In the genomic region with DNA sequence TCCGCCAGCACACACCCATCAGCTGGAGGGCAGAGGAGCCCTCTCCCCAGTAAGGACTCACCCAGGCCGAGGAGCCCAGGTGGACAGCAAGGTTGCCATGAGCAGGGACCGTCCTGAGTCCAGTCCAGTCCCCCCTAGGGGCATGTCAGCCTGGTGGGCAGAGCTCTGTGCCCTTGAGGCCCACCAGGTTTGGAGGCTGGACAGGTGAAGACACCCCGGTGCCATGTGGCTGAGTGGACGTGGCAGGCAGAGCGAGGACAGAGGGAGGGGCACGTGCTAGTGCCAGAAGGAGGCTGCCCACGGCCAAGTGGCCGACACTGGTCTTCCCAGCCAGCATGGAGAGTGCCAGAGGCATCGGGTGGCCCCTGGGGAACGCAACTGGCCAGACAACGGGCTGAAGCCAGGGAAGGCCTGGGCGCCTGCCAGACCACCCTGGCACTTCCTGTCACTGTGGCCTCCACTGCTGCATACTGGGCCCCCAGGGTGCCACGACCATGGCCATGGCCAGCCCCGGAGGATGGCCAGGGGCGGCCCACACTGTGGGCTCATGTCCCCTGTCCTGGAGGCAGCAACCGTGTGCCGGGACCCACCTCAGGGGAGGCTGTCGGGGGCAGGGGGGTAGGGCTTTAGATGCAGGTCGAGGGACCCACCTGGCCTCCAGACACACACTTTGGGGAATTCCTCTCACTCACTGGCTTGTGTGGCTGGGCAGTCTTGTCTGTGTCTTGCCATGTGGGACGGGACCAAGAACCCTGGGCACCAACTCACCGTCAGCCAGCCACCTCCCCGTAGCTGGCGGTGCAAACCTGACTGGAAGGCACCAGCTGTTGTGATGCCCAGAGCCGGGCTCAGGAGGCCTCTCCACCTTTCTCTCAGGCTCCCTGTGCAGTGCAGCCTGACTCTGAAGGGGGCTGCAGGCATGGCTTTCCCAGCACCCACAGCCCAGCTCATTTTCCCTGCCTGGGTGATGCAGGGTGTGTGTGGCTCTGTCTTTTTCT, we compare ENCODE assay signal across 1 cellular context.
TF ChIP-seq lines count a peak whose summit lies in the region.

No MANE protein-coding gene starts in this region.

TF ChIP-seq in HepG2, 621 proteins besides CTCF, POLR2A, EP300 and RAD21 (continued from another document):
- TF ChIP-seq, protein P1, sequence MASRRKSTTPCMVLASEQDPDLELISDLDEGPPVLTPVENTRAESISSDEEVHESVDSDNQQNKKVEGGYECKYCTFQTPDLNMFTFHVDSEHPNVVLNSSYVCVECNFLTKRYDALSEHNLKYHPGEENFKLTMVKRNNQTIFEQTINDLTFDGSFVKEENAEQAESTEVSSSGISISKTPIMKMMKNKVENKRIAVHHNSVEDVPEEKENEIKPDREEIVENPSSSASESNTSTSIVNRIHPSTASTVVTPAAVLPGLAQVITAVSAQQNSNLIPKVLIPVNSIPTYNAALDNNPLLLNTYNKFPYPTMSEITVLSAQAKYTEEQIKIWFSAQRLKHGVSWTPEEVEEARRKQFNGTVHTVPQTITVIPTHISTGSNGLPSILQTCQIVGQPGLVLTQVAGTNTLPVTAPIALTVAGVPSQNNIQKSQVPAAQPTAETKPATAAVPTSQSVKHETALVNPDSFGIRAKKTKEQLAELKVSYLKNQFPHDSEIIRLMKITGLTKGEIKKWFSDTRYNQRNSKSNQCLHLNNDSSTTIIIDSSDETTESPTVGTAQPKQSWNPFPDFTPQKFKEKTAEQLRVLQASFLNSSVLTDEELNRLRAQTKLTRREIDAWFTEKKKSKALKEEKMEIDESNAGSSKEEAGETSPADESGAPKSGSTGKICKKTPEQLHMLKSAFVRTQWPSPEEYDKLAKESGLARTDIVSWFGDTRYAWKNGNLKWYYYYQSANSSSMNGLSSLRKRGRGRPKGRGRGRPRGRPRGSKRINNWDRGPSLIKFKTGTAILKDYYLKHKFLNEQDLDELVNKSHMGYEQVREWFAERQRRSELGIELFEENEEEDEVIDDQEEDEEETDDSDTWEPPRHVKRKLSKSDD (CRISPR knock-in tag; IDR thresholded peaks at IDR 0.05; ENCODE audit: low read depth): 0 out of 2 replicates have a peak, but pooled peaks have one; percentile 13
- TF ChIP-seq, protein P2, sequence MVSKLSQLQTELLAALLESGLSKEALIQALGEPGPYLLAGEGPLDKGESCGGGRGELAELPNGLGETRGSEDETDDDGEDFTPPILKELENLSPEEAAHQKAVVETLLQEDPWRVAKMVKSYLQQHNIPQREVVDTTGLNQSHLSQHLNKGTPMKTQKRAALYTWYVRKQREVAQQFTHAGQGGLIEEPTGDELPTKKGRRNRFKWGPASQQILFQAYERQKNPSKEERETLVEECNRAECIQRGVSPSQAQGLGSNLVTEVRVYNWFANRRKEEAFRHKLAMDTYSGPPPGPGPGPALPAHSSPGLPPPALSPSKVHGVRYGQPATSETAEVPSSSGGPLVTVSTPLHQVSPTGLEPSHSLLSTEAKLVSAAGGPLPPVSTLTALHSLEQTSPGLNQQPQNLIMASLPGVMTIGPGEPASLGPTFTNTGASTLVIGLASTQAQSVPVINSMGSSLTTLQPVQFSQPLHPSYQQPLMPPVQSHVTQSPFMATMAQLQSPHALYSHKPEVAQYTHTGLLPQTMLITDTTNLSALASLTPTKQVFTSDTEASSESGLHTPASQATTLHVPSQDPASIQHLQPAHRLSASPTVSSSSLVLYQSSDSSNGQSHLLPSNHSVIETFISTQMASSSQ (IDR thresholded peaks at IDR 0.05; ENCODE audit: low read depth): no peak
- TF ChIP-seq, protein P2 (CRISPR knock-in tag; IDR thresholded peaks at IDR 0.05; ENCODE audit: borderline replicate concordance): 0 out of 2 replicates have a peak, but pooled peaks have one; percentile 9
- peak; percentile 59 for TF ChIP-seq AGO2 (optimal IDR thresholded peaks at IDR 0.05; ENCODE audit: low read depth, low read length)
